Comparison of ENCODE assay signal across 27 cellular contexts in genomic region chr3:50371133-50371670, GRCh38. TPM values are rescaled to one million over a fixed set of nuclear protein-coding genes. Genes with fewer than 3 reads are reported as not detected.
DNase-seq lines count a peak whose midpoint lies in the region; ATAC-seq, FAIRE-seq and TF ChIP-seq lines count a peak whose summit lies in the region.
"Had no signal": no experiment of that assay in that cellular context is flagged by ENCODE, and none has a peak within 500 bp of the region (broad histone marks: within the 10 kb centered on the region; RNA-seq: fewer than 3 reads in every experiment).

No MANE protein-coding gene starts in this region.

- no peaks in the 10 kb centered on the region for H4K20me1 ChIP-seq in K562 (replicated peaks; ENCODE audit: control insufficient read depth, insufficient read depth, low read length)

- H3K4me3 ChIP-seq in K562 = no peak overlapping the region
- no peak overlapping the region for H3K4me3 ChIP-seq in foreskin fibroblast (ENCODE audit: low read depth in 1 of 2, low read length in 2 of 2)
- H3K4me3 ChIP-seq: colonic mucosa had no signal

- WGBS in K562 (ENCODE audit: insufficient coverage, low coverage, missing lambda C conversion rate) = 78% methylated on average over 3 of the region's 3 CpGs

- in situ Hi-C loops in K562 (cut with MboI) = no loop called here

- TF ChIP-seq CTCF in K562 (IDR thresholded peaks at IDR 0.05 in 2 of 3, conservative IDR thresholded peaks at IDR 0.05 in 1 of 3; ENCODE audit: insufficient read depth in 2 of 3, low read depth in 1 of 3, low read length in 3 of 3) (no peak), foreskin fibroblast (IDR thresholded peaks at IDR 0.05; ENCODE audit: low read depth, low read length) (no peak)

- H3K4me3 Mint-ChIP-seq in activated CD4-positive, alpha-beta T cell treated with anti-CD3 and anti-CD28 coated beads for 36 hours = no peak overlapping the region
- no peak overlapping the region for H3K4me3 Mint-ChIP-seq in stimulated activated naive B cell treated with anti-CD40 and anti-IgM and Interleukin-4, amounts not matched to agents 10 μg/mL and 1 μg/mL and 100 μg/mL, for 72 hours
- H3K4me3 Mint-ChIP-seq: activated naive CD4-positive, alpha-beta T cell treated with anti-CD3 and anti-CD28 coated beads for 36 hours; activated T-helper 1 cell treated with anti-CD3 and anti-CD28 coated beads, Interleukin-12 subunit alpha, Interleukin-12 subunit beta, Interleukin-2, Interleukin-4 antibody, amounts not matched to agents 30 ng/mL and 10 ng/mL and 1 ng/mL, durations not matched to agents 14 hours and 24 hours and 36 hours; CD4-positive, alpha-beta T cell; stimulated activated naive CD8-positive, alpha-beta T cell treated with anti-CD3 and anti-CD28 coated beads, Interleukin-15, Interleukin-2, amounts not matched to agents 100 ng/mL and 50 ng/mL, for 24 hours; WTC11 had no signal

- H3K4me2 ChIP-seq in K562 (ENCODE audit: insufficient read depth, low read length) = no peak overlapping the region

- peaks cover 11% of the 10 kb centered on the region for H3K4me1 Mint-ChIP-seq in activated CD4-positive, alpha-beta T cell treated with anti-CD3 and anti-CD28 coated beads for 36 hours
- H3K4me1 Mint-ChIP-seq in stimulated activated naive B cell treated with anti-CD40 and anti-IgM and Interleukin-4, amounts not matched to agents 10 μg/mL and 1 μg/mL and 100 μg/mL, for 72 hours = peaks cover 3 to 9% of the 10 kb centered on the region in 2 donors

- H3K27me3 ChIP-seq in K562 (ENCODE audit: control insufficient read depth in 2 of 2, insufficient read depth in 2 of 2, low read length in 2 of 2) = no peaks in the 10 kb centered on the region
- H3K27me3 ChIP-seq: colonic mucosa had no signal

- no peak for TF ChIP-seq POLR2A in K562 (conservative IDR thresholded peaks at IDR 0.05)

- peak overlapping the region in 1 of 2 experiments; percentile 72; a peak in 2 of 4 replicates for H3K9ac ChIP-seq in K562 (ENCODE audit: insufficient read depth in 1 of 2, low read depth in 2 of 2, low read length in 2 of 2)

- H3K79me2 ChIP-seq in K562 (ENCODE audit: control insufficient read depth, insufficient read depth, low read length) = no peaks in the 10 kb centered on the region

- intact Hi-C loops in activated CD4-positive, alpha-beta T cell treated with anti-CD3 and anti-CD28 coated beads for 36 hours (cut with DNase I, micrococcal nuclease) = no loop called here
- intact Hi-C loops in K562 (cut with micrococcal nuclease) = loop anchor here (5.0 kb wide), 1 partner anchor 171 kb away; no protein-coding TSS in a partner anchor
- intact Hi-C loops in posterior vena cava (cut with DNase I) = no loop called here

- peak; percentile 10 for ATAC-seq in activated CD4-positive, alpha-beta T cell treated with anti-CD3 and anti-CD28 coated beads for 36 hours
- ATAC-seq in K562 = no peak
- ATAC-seq in stimulated activated naive B cell treated with anti-CD40 and anti-IgM and Interleukin-4, amounts not matched to agents 10 μg/mL and 1 μg/mL and 100 μg/mL, for 72 hours (replicated peaks) = peak in 1 of 2 donors; percentile 41
- ATAC-seq: left colon, WTC11 had no signal

- H3K9me1 ChIP-seq in K562 (ENCODE audit: control insufficient read depth, insufficient read depth, low read length) = no peaks in the 10 kb centered on the region

- H3K27ac ChIP-seq in K562 (ENCODE audit: extremely low read depth, low read depth, low read length) = no peak overlapping the region
- H3K27ac ChIP-seq: 22Rv1, colonic mucosa had no signal

- no peaks in the 10 kb centered on the region for H3K9me3 Mint-ChIP-seq in activated CD4-positive, alpha-beta T cell treated with anti-CD3 and anti-CD28 coated beads for 36 hours (ENCODE audit: low read depth)
- H3K9me3 Mint-ChIP-seq in stimulated activated naive B cell treated with anti-CD40 and anti-IgM and Interleukin-4, amounts not matched to agents 10 μg/mL and 1 μg/mL and 100 μg/mL, for 72 hours = no peaks in the 10 kb centered on the region
- H3K9me3 Mint-ChIP-seq: activated naive CD4-positive, alpha-beta T cell treated with anti-CD3 and anti-CD28 coated beads for 36 hours; activated T-helper 1 cell treated with anti-CD3 and anti-CD28 coated beads, Interleukin-12 subunit alpha, Interleukin-12 subunit beta, Interleukin-2, Interleukin-4 antibody, amounts not matched to agents 30 ng/mL and 10 ng/mL and 1 ng/mL, durations not matched to agents 14 hours and 24 hours and 36 hours; CD4-positive, alpha-beta T cell; immature natural killer cell; stimulated activated naive CD8-positive, alpha-beta T cell treated with anti-CD3 and anti-CD28 coated beads, Interleukin-15, Interleukin-2, amounts not matched to agents 100 ng/mL and 50 ng/mL, for 24 hours; WTC11 had no signal

- DNase-seq in activated CD4-positive, alpha-beta T cell treated with anti-CD3 and anti-CD28 coated beads for 36 hours = no peak
- no peak for DNase-seq in activated CD4-positive, alpha-beta T cell treated with anti-CD3 and anti-CD28 coated beads for 1 hour
- DNase-seq in K562 (ENCODE audit: extremely low read depth in 1 of 4, low spot score in 3 of 4) (no peak), foreskin fibroblast (peak; percentile 29 to 68), GDM1 (lab: John Stamatoyannopoulos, UW) (no peak), C1 segment of cervical spinal cord (lab: John Stamatoyannopoulos, UW) (no peak), posterior vena cava (ENCODE audit: low spot score) (no peak)
- DNase-seq in stimulated activated naive B cell treated with anti-CD40 and anti-IgM and Interleukin-4, amounts not matched to agents 10 μg/mL and 1 μg/mL and 100 μg/mL, for 72 hours = no peak
- DNase-seq: activated CD4-positive, alpha-beta T cell treated with anti-CD3 and anti-CD28 coated beads, Interleukin-2, amount 50 U/mL, for 48 hours; activated CD8-positive, alpha-beta memory T cell treated with anti-CD3 and anti-CD28 coated beads, Interleukin-2, amount 50 U/mL, for 4 hours; activated naive CD4-positive, alpha-beta T cell treated with anti-CD3 and anti-CD28 coated beads for 36 hours; amniotic stem cell; CD4-positive, alpha-beta T cell; colonic mucosa; effector memory CD4-positive, alpha-beta T cell; EL; immature natural killer cell; KG1; left colon; NCI-H446 treated with DMSO at 0.1 percent for 48 hours; nucleus accumbens had no signal

- H3K36me3 Mint-ChIP-seq in activated CD4-positive, alpha-beta T cell treated with anti-CD3 and anti-CD28 coated beads for 36 hours (ENCODE audit: low read depth) = no peaks in the 10 kb centered on the region
- no peaks in the 10 kb centered on the region for H3K36me3 Mint-ChIP-seq in stimulated activated naive B cell treated with anti-CD40 and anti-IgM and Interleukin-4, amounts not matched to agents 10 μg/mL and 1 μg/mL and 100 μg/mL, for 72 hours
- H3K36me3 Mint-ChIP-seq: immature natural killer cell, WTC11 had no signal

- H3K36me3 ChIP-seq in K562 (ENCODE audit: control insufficient read depth, insufficient read depth, low read length) = no peaks in the 10 kb centered on the region
- H3K36me3 ChIP-seq: colonic mucosa had no signal

- H3K9me3 ChIP-seq in K562 (replicated peaks; ENCODE audit: control insufficient read depth, insufficient read depth, low read depth, low read length) = no peaks in the 10 kb centered on the region
- H3K9me3 ChIP-seq: colonic mucosa had no signal

- no peak overlapping the region for H3K27ac Mint-ChIP-seq in activated CD4-positive, alpha-beta T cell treated with anti-CD3 and anti-CD28 coated beads for 36 hours
- H3K27ac Mint-ChIP-seq in stimulated activated naive B cell treated with anti-CD40 and anti-IgM and Interleukin-4, amounts not matched to agents 10 μg/mL and 1 μg/mL and 100 μg/mL, for 72 hours = peak overlapping the region; percentile 51
- H3K27ac Mint-ChIP-seq: activated T-helper 1 cell treated with anti-CD3 and anti-CD28 coated beads, Interleukin-12 subunit alpha, Interleukin-12 subunit beta, Interleukin-2, Interleukin-4 antibody, amounts not matched to agents 30 ng/mL and 10 ng/mL and 1 ng/mL, durations not matched to agents 14 hours and 24 hours and 36 hours; CD4-positive, alpha-beta T cell; stimulated activated naive CD8-positive, alpha-beta T cell treated with anti-CD3 and anti-CD28 coated beads, Interleukin-15, Interleukin-2, amounts not matched to agents 100 ng/mL and 50 ng/mL, for 24 hours had no signal

- peaks cover 13 to 41% of the 10 kb centered on the region in 2 experiments; a peak in 4 of 5 replicates for H3K4me1 ChIP-seq in K562 (replicated peaks in 1 of 2; ENCODE audit: control insufficient read depth in 2 of 2, insufficient read depth in 2 of 2, low read length in 2 of 2)
- H3K4me1 ChIP-seq: colonic mucosa had no signal

- BruUV-seq in K562 (replicated peaks; lab: Mats Ljungman, UMichigan) = no TSS peak

- CTCF ChIA-PET in activated CD4-positive, alpha-beta T cell treated with anti-CD3 and anti-CD28 coated beads for 36 hours (lab: Charles Lee) = no interaction called here
- CTCF ChIA-PET in K562 (lab: Yijun Ruan, JAX; ENCODE audit: low intra/inter-chr PET ratio) = interaction anchor here (0.9 to 1.3 kb wide), 3 partner anchors 65 to 179 kb away, joined by 3 to 10 read pairs (median 3); no protein-coding TSS in a partner anchor

- TF ChIP-seq EP300 in K562 (IDR thresholded peaks at IDR 0.05; ENCODE audit: low read length) = no peak

- no peak for TF ChIP-seq RAD21 in K562 (CRISPR knock-in tag; conservative IDR thresholded peaks at IDR 0.05 in 1 of 2, IDR thresholded peaks at IDR 0.05 in 1 of 2)

- H3K27me3 Mint-ChIP-seq in activated CD4-positive, alpha-beta T cell treated with anti-CD3 and anti-CD28 coated beads for 36 hours = no peaks in the 10 kb centered on the region
- peaks cover 21 to 26% of the 10 kb centered on the region in 2 donors for H3K27me3 Mint-ChIP-seq in stimulated activated naive B cell treated with anti-CD40 and anti-IgM and Interleukin-4, amounts not matched to agents 10 μg/mL and 1 μg/mL and 100 μg/mL, for 72 hours
- H3K27me3 Mint-ChIP-seq: CD4-positive, alpha-beta T cell; stimulated activated naive CD8-positive, alpha-beta T cell treated with anti-CD3 and anti-CD28 coated beads, Interleukin-15, Interleukin-2, amounts not matched to agents 100 ng/mL and 50 ng/mL, for 24 hours had no signal

- FAIRE-seq in K562 (lab: Jason Lieb, UNC) = no peak
- FAIRE-seq: D721Med, H54 had no signal

- peak overlapping the region; percentile 72; the same call in 1 of the 2 replicates for H2AFZ ChIP-seq in K562 (ENCODE audit: low read depth, low read length)

- POLR2A ChIA-PET in activated CD4-positive, alpha-beta T cell treated with anti-CD3 and anti-CD28 coated beads for 36 hours (lab: Charles Lee) = no interaction called here
- POLR2A ChIA-PET in K562 (lab: Yijun Ruan, JAX) = interaction anchor here (0.7 to 1.6 kb wide), 4 partner anchors 9 to 76 kb away, joined by 3 to 10 read pairs (median 4); no protein-coding TSS in a partner anchor

RNA-seq across cellular contexts. Expression of gene TMEM115, which starts 11.9 kb away (rescaled TPM):
- 10 to 100 TPM; 13.1 to 16.1 TPM for total RNA-seq in activated CD4-positive, alpha-beta T cell treated with anti-CD3 and anti-CD28 coated beads for 36 hours
- total RNA-seq in K562 (2011; cell fraction: chromatin; rRNA removed; ENCODE audit: low replicate concordance) = 7.7 and 30.8 TPM in 2 replicates
- 50.7 and 57.4 TPM in 2 replicates for total RNA-seq in K562 (2011; cell fraction: nucleolus; rRNA removed)
- total RNA-seq in K562 (2011; cell fraction: nucleoplasm; rRNA removed) = 23.5 and 25.0 TPM in 2 replicates
- 26.9 and 31.3 TPM in 2 replicates for total RNA-seq in K562 (2014; rRNA removed)
- 4.0 and 5.9 TPM in 2 replicates for total RNA-seq in K562 (2014; rRNA removed; fragmentation: Illumina TruSeq; extraction: Trizol)
- total RNA-seq in K562 (2015; rRNA removed; fragmentation: Illumina TruSeq; extraction: Trizol) = 14.1 and 14.4 TPM in 2 replicates
- 22.5 and 24.8 TPM in 2 replicates for total RNA-seq in K562 (2021)
- 8.3 and 13.0 TPM in 2 replicates for polyA plus RNA-seq in K562 (2011; rRNA removed)
- 15.9 and 36.8 TPM in 2 replicates for polyA plus RNA-seq in K562 (2011; cell fraction: cytosol; rRNA removed)
- 16.0 and 23.4 TPM in 2 replicates for polyA plus RNA-seq in K562 (2011; cell fraction: nucleus; rRNA removed)
- 14.7 and 19.4 TPM in 2 replicates for polyA plus RNA-seq in K562 (2012)
- polyA plus RNA-seq in K562 (2014; fragmentation: Illumina TruSeq; extraction: Trizol) = 16.3 and 16.5 TPM in 2 replicates
- 1 to 10 TPM; 1.6 to 2.7 TPM for polyA plus RNA-seq in K562 (2014; fragmentation: Nextera tagmentation; extraction: Ambion mirVana)
- polyA plus RNA-seq in K562 (2014; rRNA removed) = 17.1 and 17.3 TPM in 2 replicates
- polyA minus RNA-seq in K562 (2011; rRNA and poly(A)+ RNA removed) = 5.6 and 7.9 TPM in 2 replicates
- 11.5 and 13.2 TPM in 2 replicates for polyA minus RNA-seq in K562 (2011; cell fraction: cytosol; rRNA and poly(A)+ RNA removed)
- polyA minus RNA-seq in K562 (2011; cell fraction: nucleus; rRNA and poly(A)+ RNA removed) = 14.7 and 15.9 TPM in 2 replicates
- 10 to 100 TPM; 29.3 TPM for total RNA-seq in posterior vena cava

RNA-seq across cellular contexts. Expression of gene CYB561D2, which starts 20.5 kb away (rescaled TPM):
- total RNA-seq in activated CD4-positive, alpha-beta T cell treated with anti-CD3 and anti-CD28 coated beads for 36 hours = 10 to 100 TPM; 10.3 to 14.3 TPM
- total RNA-seq in K562 (2011; cell fraction: chromatin; rRNA removed; ENCODE audit: low replicate concordance) = 5.4 and 28.5 TPM in 2 replicates
- 35.3 and 36.0 TPM in 2 replicates for total RNA-seq in K562 (2011; cell fraction: nucleolus; rRNA removed)
- 16.8 and 20.9 TPM in 2 replicates for total RNA-seq in K562 (2011; cell fraction: nucleoplasm; rRNA removed)
- total RNA-seq in K562 (2014; rRNA removed) (13.8 and 18.8 TPM in 2 replicates), K562 (2014; rRNA removed; fragmentation: Illumina TruSeq; extraction: Trizol) (5.1 and 8.9 TPM in 2 replicates), K562 (2015; rRNA removed; fragmentation: Illumina TruSeq; extraction: Trizol) (9.4 and 10.0 TPM in 2 replicates), K562 (2021) (13.6 and 15.1 TPM in 2 replicates), posterior vena cava (10 to 100 TPM in 1 of 2 donors, 1 to 10 TPM in 1; 7.9 to 10.5 TPM)
- polyA plus RNA-seq in K562 (2011; rRNA removed) (12.3 and 15.3 TPM in 2 replicates), K562 (2014; fragmentation: Illumina TruSeq; extraction: Trizol) (6.4 and 10.0 TPM in 2 replicates), K562 (2014; fragmentation: Nextera tagmentation; extraction: Ambion mirVana) (1 to 10 TPM; 4.2 to 9.1 TPM), K562 (2014; rRNA removed) (13.6 and 16.6 TPM in 2 replicates)
- 21.5 and 40.7 TPM in 2 replicates for polyA plus RNA-seq in K562 (2011; cell fraction: cytosol; rRNA removed)
- polyA plus RNA-seq in K562 (2011; cell fraction: nucleus; rRNA removed) = 15.0 and 24.7 TPM in 2 replicates
- 14.0 and 15.3 TPM in 2 replicates for polyA plus RNA-seq in K562 (2012)
- polyA minus RNA-seq in K562 (2011; rRNA and poly(A)+ RNA removed) = 4.6 and 8.9 TPM in 2 replicates
- 6.6 and 8.0 TPM in 2 replicates for polyA minus RNA-seq in K562 (2011; cell fraction: cytosol; rRNA and poly(A)+ RNA removed)
- polyA minus RNA-seq in K562 (2011; cell fraction: nucleus; rRNA and poly(A)+ RNA removed) = 7.5 and 8.1 TPM in 2 replicates

RNA-seq across cellular contexts. Expression of gene NPRL2, which starts 20.6 kb away (rescaled TPM):
- 10 to 100 TPM; 42.5 to 43.0 TPM for total RNA-seq in activated CD4-positive, alpha-beta T cell treated with anti-CD3 and anti-CD28 coated beads for 36 hours
- 31.9 and 82.5 TPM in 2 replicates for total RNA-seq in K562 (2011; cell fraction: chromatin; rRNA removed; ENCODE audit: low replicate concordance)
- total RNA-seq in K562 (2011; cell fraction: nucleolus; rRNA removed) = 54.7 and 55.0 TPM in 2 replicates
- 34.4 and 38.9 TPM in 2 replicates for total RNA-seq in K562 (2011; cell fraction: nucleoplasm; rRNA removed)
- total RNA-seq in K562 (2014; rRNA removed) (23.1 and 35.9 TPM in 2 replicates), K562 (2014; rRNA removed; fragmentation: Illumina TruSeq; extraction: Trizol) (14.9 and 17.4 TPM in 2 replicates), K562 (2015; rRNA removed; fragmentation: Illumina TruSeq; extraction: Trizol) (18.1 and 23.1 TPM in 2 replicates), K562 (2021) (17.6 and 25.4 TPM in 2 replicates), posterior vena cava (10 to 100 TPM; 10.6 to 17.4 TPM)
- polyA plus RNA-seq in K562 (2011; rRNA removed) (40.4 and 47.7 TPM in 2 replicates), K562 (2014; fragmentation: Illumina TruSeq; extraction: Trizol) (23.2 and 24.4 TPM in 2 replicates), K562 (2014; fragmentation: Nextera tagmentation; extraction: Ambion mirVana) (10 to 100 TPM; 27.5 to 40.4 TPM), K562 (2014; rRNA removed) (26.0 and 33.8 TPM in 2 replicates)
- polyA plus RNA-seq in K562 (2011; cell fraction: cytosol; rRNA removed) = 43.2 and 60.1 TPM in 2 replicates
- 134 and 144 TPM in 2 replicates for polyA plus RNA-seq in K562 (2011; cell fraction: nucleus; rRNA removed)
- polyA plus RNA-seq in K562 (2012) = 21.5 and 25.0 TPM in 2 replicates
- polyA minus RNA-seq in K562 (2011; rRNA and poly(A)+ RNA removed) = 26.6 and 39.0 TPM in 2 replicates
- polyA minus RNA-seq in K562 (2011; cell fraction: cytosol; rRNA and poly(A)+ RNA removed) = 14.7 and 14.8 TPM in 2 replicates
- polyA minus RNA-seq in K562 (2011; cell fraction: nucleus; rRNA and poly(A)+ RNA removed) = 22.8 and 39.8 TPM in 2 replicates

RNA-seq across cellular contexts. Expression of gene ZMYND10, which starts 25.7 kb away (rescaled TPM):
- 1 to 10 TPM; 1.0 to 1.3 TPM for total RNA-seq in activated CD4-positive, alpha-beta T cell treated with anti-CD3 and anti-CD28 coated beads for 36 hours
- total RNA-seq in K562 (2011; cell fraction: chromatin; rRNA removed; ENCODE audit: low replicate concordance) = 4.5 and 12.0 TPM in 2 replicates
- 9.2 and 9.7 TPM in 2 replicates for total RNA-seq in K562 (2011; cell fraction: nucleolus; rRNA removed)
- total RNA-seq in K562 (2011; cell fraction: nucleoplasm; rRNA removed) = 4.2 and 5.0 TPM in 2 replicates
- total RNA-seq in K562 (2014; rRNA removed) (2.7 and 2.8 TPM in 2 replicates), K562 (2014; rRNA removed; fragmentation: Illumina TruSeq; extraction: Trizol) (0.35 and 0.51 TPM in 2 replicates), K562 (2015; rRNA removed; fragmentation: Illumina TruSeq; extraction: Trizol) (0.36 and 0.60 TPM in 2 replicates), K562 (2021) (1.1 and 1.3 TPM in 2 replicates), posterior vena cava (under 1 TPM; 0.23 to 0.24 TPM)
- polyA plus RNA-seq in K562 (2011; rRNA removed) (0.93 and 2.8 TPM in 2 replicates), K562 (2014; fragmentation: Illumina TruSeq; extraction: Trizol) (0.46 and 0.70 TPM in 2 replicates), K562 (2014; fragmentation: Nextera tagmentation; extraction: Ambion mirVana) (under 1 TPM; 0.20 to 0.29 TPM), K562 (2014; rRNA removed) (0.88 TPM in 2 replicates)
- 1.1 and 1.7 TPM in 2 replicates for polyA plus RNA-seq in K562 (2011; cell fraction: cytosol; rRNA removed)
- 9.1 and 11.3 TPM in 2 replicates for polyA plus RNA-seq in K562 (2011; cell fraction: nucleus; rRNA removed)
- 0.99 and 1.8 TPM in 2 replicates for polyA plus RNA-seq in K562 (2012)
- 0.30 and 0.35 TPM in 2 replicates for polyA minus RNA-seq in K562 (2011; rRNA and poly(A)+ RNA removed)
- not detected in 2 replicates for polyA minus RNA-seq in K562 (2011; cell fraction: cytosol; rRNA and poly(A)+ RNA removed)
- 1.5 and 3.0 TPM in 2 replicates for polyA minus RNA-seq in K562 (2011; cell fraction: nucleus; rRNA and poly(A)+ RNA removed)

RNA-seq across cellular contexts. Expression of gene RASSF1, which starts 30.6 kb away (rescaled TPM):
- total RNA-seq in activated CD4-positive, alpha-beta T cell treated with anti-CD3 and anti-CD28 coated beads for 36 hours = 10 to 100 TPM; 30.8 to 50.7 TPM
- total RNA-seq in K562 (2011; cell fraction: chromatin; rRNA removed; ENCODE audit: low replicate concordance) = 39.9 and 84.0 TPM in 2 replicates
- total RNA-seq in K562 (2011; cell fraction: nucleolus; rRNA removed) = 79.0 and 79.5 TPM in 2 replicates
- total RNA-seq in K562 (2011; cell fraction: nucleoplasm; rRNA removed) = 56.5 and 60.1 TPM in 2 replicates
- total RNA-seq in K562 (2014; rRNA removed) (38.6 and 51.1 TPM in 2 replicates), K562 (2014; rRNA removed; fragmentation: Illumina TruSeq; extraction: Trizol) (14.5 and 15.3 TPM in 2 replicates), K562 (2015; rRNA removed; fragmentation: Illumina TruSeq; extraction: Trizol) (22.1 and 24.6 TPM in 2 replicates), K562 (2021) (32.5 and 32.9 TPM in 2 replicates), posterior vena cava (10 to 100 TPM; 31.3 to 40.3 TPM)
- polyA plus RNA-seq in K562 (2011; rRNA removed) (57.1 and 75.8 TPM in 2 replicates), K562 (2014; fragmentation: Illumina TruSeq; extraction: Trizol) (22.8 and 27.7 TPM in 2 replicates), K562 (2014; fragmentation: Nextera tagmentation; extraction: Ambion mirVana) (1 to 10 TPM; 3.6 to 7.0 TPM), K562 (2014; rRNA removed) (50.8 and 56.8 TPM in 2 replicates)
- polyA plus RNA-seq in K562 (2011; cell fraction: cytosol; rRNA removed) = 67.7 and 69.8 TPM in 2 replicates
- 96.6 and 97.5 TPM in 2 replicates for polyA plus RNA-seq in K562 (2011; cell fraction: nucleus; rRNA removed)
- 31.0 and 45.4 TPM in 2 replicates for polyA plus RNA-seq in K562 (2012)
- 15.3 and 20.9 TPM in 2 replicates for polyA minus RNA-seq in K562 (2011; rRNA and poly(A)+ RNA removed)
- 18.1 and 21.2 TPM in 2 replicates for polyA minus RNA-seq in K562 (2011; cell fraction: cytosol; rRNA and poly(A)+ RNA removed)
- 22.6 and 30.2 TPM in 2 replicates for polyA minus RNA-seq in K562 (2011; cell fraction: nucleus; rRNA and poly(A)+ RNA removed)

Comparison
In these comparisons a context has a peak if more than half of its experiments do, and no peak if none do; other contexts are left out.
1. DNase-seq: peak in foreskin fibroblast (2 of 2); none in activated CD4-positive, alpha-beta T cell treated with anti-CD3 and anti-CD28 coated beads for 36 hours (single experiment), activated CD4-positive, alpha-beta T cell treated with anti-CD3 and anti-CD28 coated beads for 1 hour (single experiment), K562 (0 of 4), stimulated activated naive B cell treated with anti-CD40 and anti-IgM and Interleukin-4, amounts not matched to agents 10 μg/mL and 1 μg/mL and 100 μg/mL, for 72 hours (single experiment), GDM1 (single experiment), C1 segment of cervical spinal cord (0 of 14) and posterior vena cava (single experiment).